1 cellular context compared by ENCODE assay signal in genomic region chr11:72798361-72798760, GRCh38.
TF ChIP-seq lines count a peak whose summit lies in the region.

No MANE protein-coding gene starts in this region.

TF ChIP-seq in K562, 482 proteins besides CTCF, POLR2A, EP300 and RAD21:
- TF ChIP-seq BMI1 (IDR thresholded peaks at IDR 0.05; ENCODE audit: low read length): no peak
- TF ChIP-seq, protein P1, sequence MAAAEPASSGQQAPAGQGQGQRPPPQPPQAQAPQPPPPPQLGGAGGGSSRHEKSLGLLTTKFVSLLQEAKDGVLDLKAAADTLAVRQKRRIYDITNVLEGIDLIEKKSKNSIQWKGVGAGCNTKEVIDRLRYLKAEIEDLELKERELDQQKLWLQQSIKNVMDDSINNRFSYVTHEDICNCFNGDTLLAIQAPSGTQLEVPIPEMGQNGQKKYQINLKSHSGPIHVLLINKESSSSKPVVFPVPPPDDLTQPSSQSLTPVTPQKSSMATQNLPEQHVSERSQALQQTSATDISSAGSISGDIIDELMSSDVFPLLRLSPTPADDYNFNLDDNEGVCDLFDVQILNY (CRISPR knock-in tag; IDR thresholded peaks at IDR 0.05): no peak
- peak; percentile 30; the same call in 1 of the 2 replicates for TF ChIP-seq PHF21A (IDR thresholded peaks at IDR 0.05; ENCODE audit: borderline replicate concordance, low read depth)
- no peak for TF ChIP-seq ESRRB (CRISPR knock-in tag; IDR thresholded peaks at IDR 0.05; ENCODE audit: borderline replicate concordance)
- 0 out of 2 replicates have a peak, but pooled peaks have one; percentile 14 for TF ChIP-seq EGR1 (conservative IDR thresholded peaks at IDR 0.05)
- TF ChIP-seq TCFL5 (CRISPR knock-in tag; conservative IDR thresholded peaks at IDR 0.05): no peak
TF ChIP-seq in K562: peak in this region for 2.
